In genomic region chr6:73610444-73611275, GRCh38 we compare ENCODE assay signal across 8 cellular contexts. TPM values are rescaled to one million over a fixed set of nuclear protein-coding genes. Genes with fewer than 3 reads are reported as not detected.
A peak's percentile ranks its signal among the peaks of the same experiment; 100 is the strongest.
DNase-seq lines count a peak whose midpoint lies in the region; ATAC-seq and TF ChIP-seq lines count a peak whose summit lies in the region.

No MANE protein-coding gene starts in this region.

- in situ Hi-C loops in GM13976 (cut with MboI; ENCODE audit: low sequenced_read_pairs, unreplicated experiment), result no loop called here

- peaks cover 0 to 14% (median 11%) of the 10 kb centered on the region in 4 donors for H3K36me3 ChIP-seq in liver (ENCODE audit: control insufficient read depth in 4 of 4, insufficient read depth in 3 of 4, low read depth in 1 of 4, low read length in 3 of 4)

- WGBS in liver, result 66% methylated on average over 6 of the region's 6 CpGs

- H3K27ac ChIP-seq in liver (ENCODE audit: low read depth in 1 of 2, low read length in 2 of 2), result no peak overlapping the region

- H3K27me3 Mint-ChIP-seq in T-helper 2 cell treated with Interferon-gamma antibody and Interleukin-4, amounts not matched to agents 5 μg/mL and 100 μg/mL, for 36 hours (ENCODE audit: low read depth), result no peaks in the 10 kb centered on the region

- H3K4me3 Mint-ChIP-seq in T-helper 2 cell treated with Interferon-gamma antibody and Interleukin-4, amounts not matched to agents 5 μg/mL and 100 μg/mL, for 36 hours, result no peak overlapping the region

- H3K9ac ChIP-seq in liver (ENCODE audit: low read depth in 1 of 2, low read length in 2 of 2), result no peak overlapping the region

- peaks cover 3 to 11% (median 6%) of the 10 kb centered on the region in 4 donors for H3K4me1 ChIP-seq in liver (ENCODE audit: control insufficient read depth in 4 of 4, insufficient read depth in 4 of 4, low read length in 3 of 4)

- H3K27me3 ChIP-seq in liver (ENCODE audit: control insufficient read depth in 4 of 4, insufficient read depth in 4 of 4, low read length in 3 of 4), result no peaks in the 10 kb centered on the region

- H3K4me3 ChIP-seq in AG10803 (ENCODE audit: low read length), result no peak overlapping the region
- no peak overlapping the region for H3K4me3 ChIP-seq in liver (ENCODE audit: low read depth in 1 of 3, low read length in 3 of 3)

- no peaks in the 10 kb centered on the region for H3K4me1 Mint-ChIP-seq in T-helper 2 cell treated with Interferon-gamma antibody and Interleukin-4, amounts not matched to agents 5 μg/mL and 100 μg/mL, for 36 hours (ENCODE audit: low read depth)

- H3K9me3 Mint-ChIP-seq in T-helper 2 cell treated with Interferon-gamma antibody and Interleukin-4, amounts not matched to agents 5 μg/mL and 100 μg/mL, for 36 hours, result no peaks in the 10 kb centered on the region

- DNase-seq in AG10803 (ENCODE audit: low read depth) (peak; percentile 57), GM13976 (ENCODE audit: low spot score) (peak; percentile 44), NCI-H460 (ENCODE audit: extremely low read depth, low read depth) (peak; percentile 53), cerebellum (ENCODE audit: low spot score) (peak; percentile 26), NCI-H1436 treated with DMSO at 0.1 percent for 48 hours (lab: John Stamatoyannopoulos, UW) (no peak)
- no peak for DNase-seq in T-helper 2 cell treated with Interferon-gamma antibody and Interleukin-4, amounts not matched to agents 5 μg/mL and 100 μg/mL, for 36 hours (ENCODE audit: low spot score)

- H3K9me3 ChIP-seq in liver (ENCODE audit: control insufficient read depth in 4 of 4, low read length in 3 of 4), result no peaks in the 10 kb centered on the region

- peaks cover 13% of the 10 kb centered on the region for H3K36me3 Mint-ChIP-seq in T-helper 2 cell treated with Interferon-gamma antibody and Interleukin-4, amounts not matched to agents 5 μg/mL and 100 μg/mL, for 36 hours (ENCODE audit: low read depth)

- no peak for ATAC-seq in GM21367 (IDR thresholded peaks at IDR 0.05; ENCODE audit: unreplicated experiment)

- peak; percentile 86 to 91 for TF ChIP-seq RAD21 in liver (IDR thresholded peaks at IDR 0.05)

- no peak overlapping the region for H3K27ac Mint-ChIP-seq in T-helper 2 cell treated with Interferon-gamma antibody and Interleukin-4, amounts not matched to agents 5 μg/mL and 100 μg/mL, for 36 hours

- peak; percentile 73 for TF ChIP-seq CTCF in AG10803 (conservative IDR thresholded peaks at IDR 0.05; ENCODE audit: low read length)
- peak; percentile 33 for TF ChIP-seq CTCF in GM13976 (IDR thresholded peaks at IDR 0.05; ENCODE audit: borderline replicate concordance, control extremely low read depth, extremely low read depth, insufficient read depth, missing control alignments)
- peak; percentile 60 for TF ChIP-seq CTCF in liver (IDR thresholded peaks at IDR 0.05; ENCODE audit: low read depth, low read length, missing input control)

TF ChIP-seq in liver, 16 proteins besides CTCF, POLR2A, EP300 and RAD21:
- TF ChIP-seq ZBTB33 (IDR thresholded peaks at IDR 0.05) (no peak), MAX (IDR thresholded peaks at IDR 0.05) (peak; percentile 11), YY1 (IDR thresholded peaks at IDR 0.05) (no peak)

RNA-seq across cellular contexts. Expression of gene SLC17A5, which starts 43.1 kb away (rescaled TPM):
- total RNA-seq in NCI-H460 (2014; rRNA removed; shearing (Covaris generic)), result 9.4 and 11.7 TPM in 2 replicates
- polyA plus RNA-seq in NCI-H460 (2014; cell fraction: nucleus; rRNA removed), result 5.1 and 7.0 TPM in 2 replicates
- 19.1 TPM for total RNA-seq in cerebellum
- 10 to 100 TPM; 10.0 to 19.3 TPM for total RNA-seq in liver
- 10 to 100 TPM in 1 of 2 donors, 1 to 10 TPM in 1; 9.1 to 12.7 TPM for polyA plus RNA-seq in liver

Comparison
In these comparisons a context has a peak if more than half of its experiments do, and no peak if none do; other contexts are left out.
1. DNase-seq: peak in AG10803 (single experiment), GM13976 (single experiment), NCI-H460 (single experiment) and cerebellum (single experiment); none in T-helper 2 cell treated with Interferon-gamma antibody and Interleukin-4, amounts not matched to agents 5 μg/mL and 100 μg/mL, for 36 hours (single experiment) and NCI-H1436 treated with DMSO at 0.1 percent for 48 hours (single experiment).
2. Peak in every context shown above with its lines, with median percentiles within 50 percentile points of each other: CTCF ChIP-seq.